In genomic region chr7:134421998-134422397, GRCh38 we compare ENCODE assay signal across 18 cellular contexts. TPM values are rescaled to one million over a fixed set of nuclear protein-coding genes. Genes with fewer than 3 reads are reported as not detected.
DNase-seq lines count a peak whose midpoint lies in the region; ATAC-seq and TF ChIP-seq lines count a peak whose summit lies in the region.
"Had no signal": no experiment of that assay in that cellular context is flagged by ENCODE, and none has a peak within 500 bp of the region (broad histone marks: within the 10 kb centered on the region; RNA-seq: fewer than 3 reads in every experiment).

No MANE protein-coding gene starts in this region.

- H3K4me1 ChIP-seq in BLaER1 treated with 17β-estradiol and CSF1 and Interleukin-3, amounts not matched to agents 10 nM and 100 nM: peaks cover 26 to 51% (median 44%) of the 10 kb centered on the region in 10 experiments
- H3K4me1 ChIP-seq in osteoblast (ENCODE audit: insufficient read depth, low read length) (peaks cover 7% of the 10 kb centered on the region), spleen (peaks cover 0 to 13% (median 4%) of the 10 kb centered on the region in 6 donors)
- H3K4me1 ChIP-seq: adrenal gland had no signal

- peak overlapping the region; percentile 42 for H2AFZ ChIP-seq in osteoblast (ENCODE audit: low read length)

- H3K27ac ChIP-seq in BLaER1 treated with 17β-estradiol and CSF1 and Interleukin-3, amounts not matched to agents 10 nM and 100 nM: peak overlapping the region in 4 of 11 experiments; percentile 82 to 85 (median 84); a peak in 8 of 22 replicates
- no peak overlapping the region for H3K27ac ChIP-seq in osteoblast (ENCODE audit: low read depth, low read length)
- no peak overlapping the region for H3K27ac ChIP-seq in spleen
- H3K27ac ChIP-seq: adrenal gland, WERI-Rb-1 had no signal

- no peak for TF ChIP-seq CTCF in osteoblast (IDR thresholded peaks at IDR 0.05; ENCODE audit: extremely low read depth, low read depth, low read length)
- no peak for TF ChIP-seq CTCF in spleen (IDR thresholded peaks at IDR 0.05 in 8 of 11, conservative IDR thresholded peaks at IDR 0.05 in 3 of 11)

- no peak for ATAC-seq in GM21423 (IDR thresholded peaks at IDR 0.05; ENCODE audit: unreplicated experiment)
- ATAC-seq: sciatic nerve; stimulated activated memory B cell treated with anti-CD40 and anti-IgM and Interleukin-4, amounts not matched to agents 10 μg/mL and 1 μg/mL and 100 μg/mL, for 72 hours had no signal

- H3K9me3 ChIP-seq in BLaER1 treated with 17β-estradiol and CSF1 and Interleukin-3, amounts not matched to agents 10 nM and 100 nM (replicated peaks in 1 of 11): peaks cover 0 to 9% (median 0%) of the 10 kb centered on the region in 11 experiments; a peak in 6 of 22 replicates
- no peaks in the 10 kb centered on the region for H3K9me3 ChIP-seq in osteoblast (ENCODE audit: low read depth, low read length)
- H3K9me3 ChIP-seq in spleen: no peaks in the 10 kb centered on the region
- H3K9me3 ChIP-seq: adrenal gland had no signal

- H3K4me2 ChIP-seq in BLaER1 treated with 17β-estradiol and CSF1 and Interleukin-3, amounts not matched to agents 10 nM and 100 nM: peak overlapping the region; percentile 7 to 93 (median 84); a peak in 21 of 22 replicates
- no peak overlapping the region for H3K4me2 ChIP-seq in osteoblast (ENCODE audit: insufficient read depth, low read length)

- TF ChIP-seq POLR2A in spleen (IDR thresholded peaks at IDR 0.05): no peak

- H3K27me3 ChIP-seq in BLaER1 treated with 17β-estradiol and CSF1 and Interleukin-3, amounts not matched to agents 10 nM and 100 nM: no peaks in the 10 kb centered on the region
- H3K27me3 ChIP-seq in osteoblast (ENCODE audit: insufficient read depth, low read length): no peaks in the 10 kb centered on the region
- peaks cover 0 to 13% (median 0%) of the 10 kb centered on the region in 7 donors for H3K27me3 ChIP-seq in spleen (replicated peaks in 1 of 7)
- H3K27me3 ChIP-seq: adrenal gland had no signal

- WGBS in spleen, 5 donors: 49 to 78% (median 63%) methylated on average over 3 of the region's 3 CpGs

- no peaks in the 10 kb centered on the region for H3K79me2 ChIP-seq in osteoblast (ENCODE audit: insufficient read depth, low read length)

- intact Hi-C loops in spleen (cut with DNase I; ENCODE audit: low total_unique reads): no loop called here

- peak overlapping the region in 3 of 11 experiments; percentile 21 to 76 (median 27); a peak in 2 of 22 replicates for H3K9ac ChIP-seq in BLaER1 treated with 17β-estradiol and CSF1 and Interleukin-3, amounts not matched to agents 10 nM and 100 nM

- peak; percentile 74 for DNase-seq in LoVo (ENCODE audit: low spot score)
- DNase-seq in dermis microvascular lymphatic vessel endothelial cell (ENCODE audit: low read depth in 2 of 2): peak; percentile 37 to 47
- no peak for DNase-seq in osteoblast (ENCODE audit: insufficient read length, low spot score, missing footprints)
- DNase-seq in spleen: no peak
- no peak for DNase-seq in SW 1271 (lab: John Stamatoyannopoulos, UW)
- DNase-seq: activated CD8-positive, alpha-beta memory T cell treated with anti-CD3 and anti-CD28 coated beads, Interleukin-2, amount 50 U/mL, for 48 hours; activated effector memory CD4-positive, alpha-beta T cell treated with Interleukin-2 at 50 U/mL for 16 hours; adrenal gland; DMS79 treated with DMSO at 0.1 percent for 48 hours; erythroblast; mammary epithelial cell; naive B cell; NCI-H1694 treated with DMSO at 0.1 percent for 48 hours; WERI-Rb-1 had no signal

- H4K20me1 ChIP-seq in BLaER1 treated with 17β-estradiol and CSF1 and Interleukin-3, amounts not matched to agents 10 nM and 100 nM: no peaks in the 10 kb centered on the region
- no peaks in the 10 kb centered on the region for H4K20me1 ChIP-seq in osteoblast (ENCODE audit: insufficient read depth, low read length)

- no peaks in the 10 kb centered on the region for H3K36me3 ChIP-seq in BLaER1 treated with 17β-estradiol and CSF1 and Interleukin-3, amounts not matched to agents 10 nM and 100 nM
- H3K36me3 ChIP-seq in osteoblast (ENCODE audit: insufficient read depth, low read length) (no peaks in the 10 kb centered on the region), spleen (no peaks in the 10 kb centered on the region)
- H3K36me3 ChIP-seq: adrenal gland, WERI-Rb-1 had no signal

- no peak overlapping the region; a peak in 1 of 20 replicates for H3K4me3 ChIP-seq in BLaER1 treated with 17β-estradiol and CSF1 and Interleukin-3, amounts not matched to agents 10 nM and 100 nM
- H3K4me3 ChIP-seq in osteoblast (ENCODE audit: insufficient read depth, low read length) (no peak overlapping the region), spleen (no peak overlapping the region)
- H3K4me3 ChIP-seq: adrenal gland had no signal

RNA-seq across cellular contexts. Expression of gene AKR1B1, which starts 36.9 kb away (rescaled TPM):
- total RNA-seq in dermis microvascular lymphatic vessel endothelial cell: 34.4 and 48.3 TPM in 2 replicates
- 85.8 and 86.6 TPM in 2 replicates for total RNA-seq in osteoblast
- total RNA-seq in spleen: 10 to 100 TPM; 53.7 to 84.7 (median 63.7) TPM
- 100 to 1,000 TPM in 1 of 3 donors, 10 to 100 TPM in 2; 69.4 to 112 (median 96.6) TPM for polyA plus RNA-seq in spleen

Comparison
In these comparisons a context has a peak if more than half of its experiments do, and no peak if none do; other contexts are left out.
1. DNase-seq: peak in LoVo (single experiment) and dermis microvascular lymphatic vessel endothelial cell (2 of 2); none in osteoblast (single experiment), spleen (single experiment) and SW 1271 (0 of 2).